16 cellular contexts compared by ENCODE assay signal in the genomic region with DNA sequence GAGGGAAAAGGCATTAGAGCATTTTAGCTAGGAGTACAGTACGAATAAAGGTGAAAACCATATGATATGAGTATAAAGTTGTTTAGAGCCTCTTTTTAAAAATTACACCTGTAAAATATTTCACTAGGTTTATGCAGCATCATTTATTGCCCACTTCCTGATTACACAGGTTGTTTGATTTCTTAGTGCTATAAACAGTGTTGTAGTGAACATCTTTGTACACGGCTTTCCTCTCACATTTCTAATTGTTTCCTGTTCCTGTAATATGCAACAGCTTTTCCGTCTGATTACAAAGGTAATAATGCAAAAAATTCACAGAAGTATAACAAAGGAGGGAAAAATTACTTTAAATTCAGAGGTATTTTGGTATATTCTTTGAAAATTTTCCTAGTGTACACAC.
A peak's percentile ranks its signal among the peaks of the same experiment; 100 is the strongest.
DNase-seq lines count a peak whose midpoint lies in the region; ATAC-seq and TF ChIP-seq lines count a peak whose summit lies in the region.
"Had no signal": no experiment of that assay in that cellular context is flagged by ENCODE, and none has a peak within 500 bp of the region (broad histone marks: within the 10 kb centered on the region; RNA-seq: fewer than 3 reads in every experiment).

No MANE protein-coding gene starts in this region.

- H3K9ac ChIP-seq in parathyroid adenoma: no peak overlapping the region
- H3K9ac ChIP-seq: BLaER1 treated with 17β-estradiol and CSF1 and Interleukin-3, amounts not matched to agents 10 nM and 100 nM had no signal

- no peaks in the 10 kb centered on the region for H3K27me3 ChIP-seq in parathyroid adenoma (ENCODE audit: control insufficient read depth, insufficient read depth, low read length)
- H3K27me3 ChIP-seq: BLaER1 treated with 17β-estradiol and CSF1 and Interleukin-3, amounts not matched to agents 10 nM and 100 nM; MG63 had no signal

- no peaks in the 10 kb centered on the region for H3K79me2 ChIP-seq in parathyroid adenoma

- H2AFZ ChIP-seq in parathyroid adenoma: no peak overlapping the region

- H3K4me3 ChIP-seq in HEK293 (ENCODE audit: low read depth, low read length) (no peak overlapping the region), coronary artery (no peak overlapping the region), parathyroid adenoma (ENCODE audit: low read depth, low read length) (no peak overlapping the region)
- H3K4me3 ChIP-seq: BLaER1 treated with 17β-estradiol and CSF1 and Interleukin-3, amounts not matched to agents 10 nM and 100 nM; lung; MG63 had no signal

- H3K4me1 ChIP-seq in HEK293 (ENCODE audit: control insufficient read depth, insufficient read depth, low read length) (no peaks in the 10 kb centered on the region), parathyroid adenoma (no peaks in the 10 kb centered on the region)

- H3K27ac ChIP-seq in C4-2B: peak overlapping the region; percentile 36; the same call in 1 of the 2 replicates
- no peak overlapping the region for H3K27ac ChIP-seq in HEK293 (ENCODE audit: extremely low read depth, low read depth, low read length)
- peak overlapping the region; percentile 1 to 44 for H3K27ac ChIP-seq in coronary artery
- peak overlapping the region; percentile 19 for H3K27ac ChIP-seq in parathyroid adenoma
- H3K27ac ChIP-seq: BLaER1 treated with 17β-estradiol and CSF1 and Interleukin-3, amounts not matched to agents 10 nM and 100 nM had no signal

- ATAC-seq in HG03045 (IDR thresholded peaks at IDR 0.05; ENCODE audit: unreplicated experiment): no peak
- ATAC-seq in HG03378 (IDR thresholded peaks at IDR 0.05; ENCODE audit: unreplicated experiment): no peak

- TF ChIP-seq CTCF in C4-2B (conservative IDR thresholded peaks at IDR 0.05) (no peak), HEK293 (tag by site-specific recombination; IDR thresholded peaks at IDR 0.05) (no peak), coronary artery (IDR thresholded peaks at IDR 0.05) (no peak), parathyroid adenoma (IDR thresholded peaks at IDR 0.05) (no peak)

- no peaks in the 10 kb centered on the region for H3K9me3 ChIP-seq in HEK293 (ENCODE audit: control insufficient read depth, insufficient read depth, low read depth, low read length)
- H3K9me3 ChIP-seq in parathyroid adenoma (ENCODE audit: control insufficient read depth, low read length): no peaks in the 10 kb centered on the region
- H3K9me3 ChIP-seq: BLaER1 treated with 17β-estradiol and CSF1 and Interleukin-3, amounts not matched to agents 10 nM and 100 nM; MG63 had no signal

- DNase-seq in coronary artery (ENCODE audit: low spot score) (no peak), NCI-H2081 treated with DMSO at 0.1 percent for 48 hours (lab: John Stamatoyannopoulos, UW) (no peak), hippocampal formation (lab: John Stamatoyannopoulos, UW) (no peak)
- DNase-seq: activated CD8-positive, alpha-beta memory T cell treated with anti-CD3 and anti-CD28 coated beads, Interleukin-2, amount 50 U/mL, for 48 hours; MG63; NCI-H2227 treated with DMSO at 0.1 percent for 48 hours; nucleus accumbens; OCI-M1; stimulated activated CD8-positive, alpha-beta memory T cell treated with anti-CD3 and anti-CD28 coated beads, Interleukin-4, amount 100 ng/mL, for 48 hours had no signal

- POLR2A ChIA-PET in HEK293 (lab: Yijun Ruan, JAX): interaction anchor here (0.7 kb wide), 1 partner anchor 217 kb away, joined by 3 read pairs; no protein-coding TSS in a partner anchor

- H3K4me2 ChIP-seq in parathyroid adenoma (ENCODE audit: low read length): no peak overlapping the region
- H3K4me2 ChIP-seq: BLaER1 treated with 17β-estradiol and CSF1 and Interleukin-3, amounts not matched to agents 10 nM and 100 nM had no signal

- CTCF ChIA-PET in HEK293 (lab: Yijun Ruan, JAX): interaction anchor here (2.8 kb wide), 1 partner anchor 37 kb away, joined by 16 read pairs; no protein-coding TSS in a partner anchor

- H3K36me3 ChIP-seq in HEK293 (ENCODE audit: control insufficient read depth in 2 of 2, insufficient read depth in 1 of 2, low read length in 2 of 2) (peaks cover 0 to 19% of the 10 kb centered on the region in 2 experiments; a peak in 1 of 3 replicates), parathyroid adenoma (ENCODE audit: control insufficient read depth, insufficient read depth, low read length) (no peaks in the 10 kb centered on the region)
- H3K36me3 ChIP-seq: BLaER1 treated with 17β-estradiol and CSF1 and Interleukin-3, amounts not matched to agents 10 nM and 100 nM had no signal

TF ChIP-seq in HEK293, 187 proteins besides CTCF, POLR2A, EP300 and RAD21:
- TF ChIP-seq, protein P1, sequence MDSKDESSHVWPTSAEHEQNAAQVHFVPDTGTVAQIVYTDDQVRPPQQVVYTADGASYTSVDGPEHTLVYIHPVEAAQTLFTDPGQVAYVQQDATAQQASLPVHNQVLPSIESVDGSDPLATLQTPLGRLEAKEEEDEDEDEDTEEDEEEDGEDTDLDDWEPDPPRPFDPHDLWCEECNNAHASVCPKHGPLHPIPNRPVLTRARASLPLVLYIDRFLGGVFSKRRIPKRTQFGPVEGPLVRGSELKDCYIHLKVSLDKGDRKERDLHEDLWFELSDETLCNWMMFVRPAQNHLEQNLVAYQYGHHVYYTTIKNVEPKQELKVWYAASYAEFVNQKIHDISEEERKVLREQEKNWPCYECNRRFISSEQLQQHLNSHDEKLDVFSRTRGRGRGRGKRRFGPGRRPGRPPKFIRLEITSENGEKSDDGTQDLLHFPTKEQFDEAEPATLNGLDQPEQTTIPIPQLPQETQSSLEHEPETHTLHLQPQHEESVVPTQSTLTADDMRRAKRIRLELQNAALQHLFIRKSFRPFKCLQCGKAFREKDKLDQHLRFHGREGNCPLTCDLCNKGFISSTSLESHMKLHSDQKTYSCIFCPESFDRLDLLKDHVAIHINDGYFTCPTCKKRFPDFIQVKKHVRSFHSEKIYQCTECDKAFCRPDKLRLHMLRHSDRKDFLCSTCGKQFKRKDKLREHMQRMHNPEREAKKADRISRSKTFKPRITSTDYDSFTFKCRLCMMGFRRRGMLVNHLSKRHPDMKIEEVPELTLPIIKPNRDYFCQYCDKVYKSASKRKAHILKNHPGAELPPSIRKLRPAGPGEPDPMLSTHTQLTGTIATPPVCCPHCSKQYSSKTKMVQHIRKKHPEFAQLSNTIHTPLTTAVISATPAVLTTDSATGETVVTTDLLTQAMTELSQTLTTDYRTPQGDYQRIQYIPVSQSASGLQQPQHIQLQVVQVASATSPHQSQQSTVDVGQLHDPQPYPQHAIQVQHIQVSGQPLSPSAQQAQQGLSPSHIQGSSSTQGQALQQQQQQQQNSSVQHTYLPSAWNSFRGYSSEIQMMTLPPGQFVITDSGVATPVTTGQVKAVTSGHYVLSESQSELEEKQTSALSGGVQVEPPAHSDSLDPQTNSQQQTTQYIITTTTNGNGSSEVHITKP (tag by site-specific recombination; IDR thresholded peaks at IDR 0.05): 0 out of 2 replicates have a peak, but pooled peaks have one; percentile 64
- no peak for TF ChIP-seq ZSCAN23 (tag by site-specific recombination; IDR thresholded peaks at IDR 0.05)
- no peak for TF ChIP-seq ZNF621 (tag by site-specific recombination; IDR thresholded peaks at IDR 0.05)
- TF ChIP-seq, protein P2, sequence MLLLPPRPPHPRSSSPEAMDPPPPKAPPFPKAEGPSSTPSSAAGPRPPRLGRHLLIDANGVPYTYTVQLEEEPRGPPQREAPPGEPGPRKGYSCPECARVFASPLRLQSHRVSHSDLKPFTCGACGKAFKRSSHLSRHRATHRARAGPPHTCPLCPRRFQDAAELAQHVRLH (tag by site-specific recombination; IDR thresholded peaks at IDR 0.05): no peak
- TF ChIP-seq SP3 (tag by site-specific recombination; IDR thresholded peaks at IDR 0.05): no peak
